ENCODE assay signal across 24 cellular contexts in genomic region chr6:105174512-105174911, GRCh38. TPM values are rescaled to one million over a fixed set of nuclear protein-coding genes. Genes with fewer than 3 reads are reported as not detected.
DNase-seq lines count a peak whose midpoint lies in the region; ATAC-seq, FAIRE-seq and TF ChIP-seq lines count a peak whose summit lies in the region.
"Had no signal": no experiment of that assay in that cellular context is flagged by ENCODE, and none has a peak within 500 bp of the region (broad histone marks: within the 10 kb centered on the region; RNA-seq: fewer than 3 reads in every experiment).

No MANE protein-coding gene starts in this region.

- WGBS in gastroesophageal sphincter (ENCODE audit: low coverage in 1 of 2), 2 donors, result 77 to 86% methylated on average over 4 to 6 of the region's 6 CpGs
- 93 to 100% methylated on average over 6 of the region's 6 CpGs for WGBS in endodermal cell (ENCODE audit: insufficient coverage in 1 of 2, insufficient read length in 1 of 2), 2 experiments

- TF ChIP-seq POLR2A in gastroesophageal sphincter (IDR thresholded peaks at IDR 0.05) (no peak), GM12892 (IDR thresholded peaks at IDR 0.05; ENCODE audit: low read depth, low read length) (no peak)

- POLR2A ChIA-PET in AG04449 (lab: Yijun Ruan, JAX), result no interaction called here

- H3K36me3 Mint-ChIP-seq in HFFc6 (ENCODE audit: low read depth) (peaks cover 10% of the 10 kb centered on the region), endodermal cell (ENCODE audit: low read depth) (no peaks in the 10 kb centered on the region)
- H3K36me3 Mint-ChIP-seq in activated T-helper 17 cell treated with anti-CD3 and anti-CD28 coated beads, Interleukin-2, amount 50 U/mL, for 72 hours (ENCODE audit: low read depth), result no peaks in the 10 kb centered on the region
- H3K36me3 Mint-ChIP-seq: CD8-positive, alpha-beta T cell had no signal

- DNase-seq in AG04449 (ENCODE audit: low read depth, low spot score) (peak; percentile 45), HFFc6 (peak; percentile 92), foreskin keratinocyte (peak; percentile 85 to 92), endodermal cell (no peak), GM12892 (ENCODE audit: insufficient read length) (no peak), NCI-H1694 (lab: John Stamatoyannopoulos, UW) (no peak)
- DNase-seq: ACHN; activated B cell treated with CpG ODN at 0.5 μM for 24 hours; activated CD8-positive, alpha-beta memory T cell treated with anti-CD3 and anti-CD28 coated beads for 24 hours; activated naive CD8-positive, alpha-beta T cell treated with anti-CD3 and anti-CD28 coated beads, Interleukin-2, amount 50 U/mL, for 24 hours; CD8-positive, alpha-beta T cell; DMS79 treated with DMSO at 0.1 percent for 48 hours; effector memory CD8-positive, alpha-beta T cell; left ventricle myocardium superior; NCI-H1092; NCI-H69; stimulated activated CD4-positive, alpha-beta T cell treated with anti-CD3 and anti-CD28 coated beads, Interleukin-2, amount 100 ng/mL, for 24 hours had no signal

- no peak overlapping the region for H3K9ac ChIP-seq in endodermal cell (ENCODE audit: extremely low read depth, low read length, poor library complexity, severe bottlenecking)

- TF ChIP-seq CTCF in AG04449 (IDR thresholded peaks at IDR 0.05; ENCODE audit: insufficient read depth, low read length, missing control alignments) (no peak), HFFc6 (IDR thresholded peaks at IDR 0.05) (no peak; the same call in 1 of the 2 replicates), foreskin keratinocyte (conservative IDR thresholded peaks at IDR 0.05) (peak; percentile 18), gastroesophageal sphincter (IDR thresholded peaks at IDR 0.05) (no peak), endodermal cell (conservative IDR thresholded peaks at IDR 0.05) (no peak)

- ATAC-seq in activated T-helper 17 cell treated with anti-CD3 and anti-CD28 coated beads, Interleukin-2, amount 50 U/mL, for 72 hours (replicated peaks), result peak; percentile 35
- ATAC-seq in foreskin keratinocyte, result peak; percentile 64
- no peak for ATAC-seq in gastroesophageal sphincter
- ATAC-seq: activated naive CD8-positive, alpha-beta T cell treated with anti-CD3 and anti-CD28 coated beads, Interleukin-2, amount 50 U/mL, for 24 hours; CD8-positive, alpha-beta T cell; effector memory CD8-positive, alpha-beta T cell; left ventricle myocardium superior; Panc1; sciatic nerve had no signal

- H3K9me3 Mint-ChIP-seq in HFFc6, result peaks cover 14% of the 10 kb centered on the region
- H3K9me3 Mint-ChIP-seq in activated T-helper 17 cell treated with anti-CD3 and anti-CD28 coated beads, Interleukin-2, amount 50 U/mL, for 72 hours, result no peaks in the 10 kb centered on the region
- H3K9me3 Mint-ChIP-seq in endodermal cell, result no peaks in the 10 kb centered on the region
- H3K9me3 Mint-ChIP-seq: activated B cell treated with CpG ODN at 0.5 μM for 24 hours; activated naive CD8-positive, alpha-beta T cell treated with anti-CD3 and anti-CD28 coated beads, Interleukin-2, amount 50 U/mL, for 24 hours; activated T-helper 1 cell treated with anti-CD3 and anti-CD28 coated beads, Interleukin-12 subunit alpha, Interleukin-12 subunit beta, Interleukin-2, Interleukin-4 antibody, amounts not matched to agents 30 ng/mL and 10 ng/mL and 1 ng/mL, durations not matched to agents 14 hours and 24 hours and 36 hours; CD8-positive, alpha-beta T cell; effector memory CD8-positive, alpha-beta T cell had no signal

- CTCF ChIA-PET in AG04449 (lab: Yijun Ruan, JAX), result interaction anchor here (1.4 kb wide), 1 partner anchor 19 kb away, joined by 3 read pairs; no protein-coding TSS in a partner anchor

- peaks cover 3% of the 10 kb centered on the region for H3K27me3 ChIP-seq in foreskin keratinocyte
- H3K27me3 ChIP-seq in gastroesophageal sphincter, result peaks cover 30% of the 10 kb centered on the region
- peaks cover 14% of the 10 kb centered on the region for H3K27me3 ChIP-seq in endodermal cell (ENCODE audit: control insufficient read depth, insufficient read depth, low read length, poor library complexity, severe bottlenecking)

- H3K27ac ChIP-seq in foreskin keratinocyte, result peak overlapping the region; percentile 66
- no peak overlapping the region for H3K27ac ChIP-seq in gastroesophageal sphincter
- H3K27ac ChIP-seq in endodermal cell (ENCODE audit: low read depth, low read length), result no peak overlapping the region
- H3K27ac ChIP-seq: vagina had no signal

- H3K4me3 Mint-ChIP-seq in HFFc6 (peak overlapping the region; percentile 76), endodermal cell (no peak overlapping the region)
- no peak overlapping the region for H3K4me3 Mint-ChIP-seq in activated T-helper 17 cell treated with anti-CD3 and anti-CD28 coated beads, Interleukin-2, amount 50 U/mL, for 72 hours
- H3K4me3 Mint-ChIP-seq: activated B cell treated with CpG ODN at 0.5 μM for 24 hours; activated naive CD8-positive, alpha-beta T cell treated with anti-CD3 and anti-CD28 coated beads, Interleukin-2, amount 50 U/mL, for 24 hours; activated T-helper 1 cell treated with anti-CD3 and anti-CD28 coated beads, Interleukin-12 subunit alpha, Interleukin-12 subunit beta, Interleukin-2, Interleukin-4 antibody, amounts not matched to agents 30 ng/mL and 10 ng/mL and 1 ng/mL, durations not matched to agents 14 hours and 24 hours and 36 hours; CD8-positive, alpha-beta T cell; effector memory CD8-positive, alpha-beta T cell had no signal

- H3K4me1 ChIP-seq in foreskin keratinocyte (no peaks in the 10 kb centered on the region), gastroesophageal sphincter (peaks cover 0 to 5% (median 0%) of the 10 kb centered on the region in 3 donors), endodermal cell (ENCODE audit: control insufficient read depth, insufficient read depth, low read length) (no peaks in the 10 kb centered on the region)
- H3K4me1 ChIP-seq: vagina had no signal

- H3K27me3 Mint-ChIP-seq in HFFc6 (ENCODE audit: insufficient read depth) (no peaks in the 10 kb centered on the region), endodermal cell (ENCODE audit: insufficient read depth) (peaks cover 9% of the 10 kb centered on the region)
- H3K27me3 Mint-ChIP-seq in activated T-helper 17 cell treated with anti-CD3 and anti-CD28 coated beads, Interleukin-2, amount 50 U/mL, for 72 hours, result peaks cover 32% of the 10 kb centered on the region

- H3K36me3 ChIP-seq in gastroesophageal sphincter (no peaks in the 10 kb centered on the region), endodermal cell (ENCODE audit: control insufficient read depth, insufficient read depth, low read length) (no peaks in the 10 kb centered on the region)
- H3K36me3 ChIP-seq: vagina had no signal

- H3K4me3 ChIP-seq in AG04449 (ENCODE audit: low read depth, low read length) (no peak overlapping the region), gastroesophageal sphincter (no peak overlapping the region), endodermal cell (ENCODE audit: low read length) (no peak overlapping the region)
- H3K4me3 ChIP-seq: vagina had no signal

- H3K27ac Mint-ChIP-seq in HFFc6 (peak overlapping the region; percentile 90), endodermal cell (no peak overlapping the region)
- H3K27ac Mint-ChIP-seq in activated T-helper 17 cell treated with anti-CD3 and anti-CD28 coated beads, Interleukin-2, amount 50 U/mL, for 72 hours, result no peak overlapping the region
- H3K27ac Mint-ChIP-seq: activated B cell treated with CpG ODN at 0.5 μM for 24 hours; activated naive CD8-positive, alpha-beta T cell treated with anti-CD3 and anti-CD28 coated beads, Interleukin-2, amount 50 U/mL, for 24 hours; activated T-helper 1 cell treated with anti-CD3 and anti-CD28 coated beads, Interleukin-12 subunit alpha, Interleukin-12 subunit beta, Interleukin-2, Interleukin-4 antibody, amounts not matched to agents 30 ng/mL and 10 ng/mL and 1 ng/mL, durations not matched to agents 14 hours and 24 hours and 36 hours; CD8-positive, alpha-beta T cell; effector memory CD8-positive, alpha-beta T cell had no signal

- FAIRE-seq in GM12892 (lab: Jason Lieb, UNC), result no peak

- peaks cover 48% of the 10 kb centered on the region for H3K4me1 Mint-ChIP-seq in HFFc6 (ENCODE audit: low read depth)
- H3K4me1 Mint-ChIP-seq in activated T-helper 17 cell treated with anti-CD3 and anti-CD28 coated beads, Interleukin-2, amount 50 U/mL, for 72 hours, result no peaks in the 10 kb centered on the region
- peaks cover 7% of the 10 kb centered on the region for H3K4me1 Mint-ChIP-seq in endodermal cell
- H3K4me1 Mint-ChIP-seq: activated B cell treated with CpG ODN at 0.5 μM for 24 hours had no signal

- H3K9me3 ChIP-seq in gastroesophageal sphincter, result no peaks in the 10 kb centered on the region
- H3K9me3 ChIP-seq in endodermal cell (ENCODE audit: control insufficient read depth, low read length), result no peaks in the 10 kb centered on the region
- H3K9me3 ChIP-seq: vagina had no signal

- no peak for TF ChIP-seq EP300 in gastroesophageal sphincter (IDR thresholded peaks at IDR 0.05)

RNA-seq across cellular contexts. Expression of gene POPDC3, which starts 5.3 kb away (rescaled TPM):
- 10 to 100 TPM; 15.4 to 24.1 (median 21.2) TPM for total RNA-seq in HFFc6 (2021; fragmentation: NEBNext Ultra II Directional; extraction: Animal tissue kit (Norgen Biotek cat#: 25700))
- under 1 TPM in 1 of 2 donors, not detected in 1; 0.24 TPM for total RNA-seq in activated T-helper 17 cell treated with anti-CD3 and anti-CD28 coated beads, Interleukin-2, amount 50 U/mL, for 72 hours
- 3.6 and 12.3 TPM in 2 replicates for total RNA-seq in foreskin keratinocyte
- polyA plus RNA-seq in foreskin keratinocyte, result 4.8 and 12.4 TPM in 2 replicates
- total RNA-seq in gastroesophageal sphincter, result 1 to 10 TPM in 1 of 4 donors, not detected in 3; 1.5 TPM
- total RNA-seq in endodermal cell, result 1 to 10 TPM; 6.4 to 8.0 TPM
- 1.5 TPM for polyA plus RNA-seq in endodermal cell (2013, experiment 1 of 2)
- 1.8 TPM for polyA plus RNA-seq in endodermal cell (2013, experiment 2 of 2)
- not detected for polyA plus RNA-seq in GM12892 (2012; ENCODE audit: missing spikeins)
- total RNA-seq: activated B cell treated with CpG ODN at 0.5 μM for 24 hours; activated T-helper 1 cell treated with anti-CD3 and anti-CD28 coated beads, Interleukin-12 subunit alpha, Interleukin-12 subunit beta, Interleukin-2, Interleukin-4 antibody, amounts not matched to agents 30 ng/mL and 10 ng/mL and 1 ng/mL, durations not matched to agents 14 hours and 24 hours and 36 hours; CD8-positive, alpha-beta T cell; T-helper 1 cell treated with Interleukin-12 subunit alpha and Interleukin-12 subunit beta and Interleukin-4 antibody, amounts not matched to agents 30 ng/mL and 1 ng/mL, for 36 hours; vagina had no signal

Comparison
In these comparisons a context has a peak if more than half of its experiments do, and no peak if none do; other contexts are left out.
1. DNase-seq: peak in AG04449 (single experiment), HFFc6 (single experiment) and foreskin keratinocyte (2 of 2); none in endodermal cell (single experiment), GM12892 (single experiment) and NCI-H1694 (single experiment).